ENCODE assay signal across 8 cellular contexts in genomic region chr2:185279999-185280398, GRCh38.
DNase-seq lines count a peak whose midpoint lies in the region; ATAC-seq, FAIRE-seq and TF ChIP-seq lines count a peak whose summit lies in the region.

No MANE protein-coding gene starts in this region.

- H3K27me3 ChIP-seq in DOHH2 (ENCODE audit: control insufficient read depth, low read length) = no peaks in the 10 kb centered on the region; the same call in 1 of the 2 replicates

- intact Hi-C loops in kidney (cut with DNase I) = no loop called here

- H3K79me2 ChIP-seq in DOHH2 (ENCODE audit: control insufficient read depth, low read length) = no peaks in the 10 kb centered on the region

- H3K4me1 ChIP-seq in DOHH2 (ENCODE audit: control insufficient read depth, low read length) (no peaks in the 10 kb centered on the region), kidney (ENCODE audit: control insufficient read depth in 1 of 2, insufficient read depth in 1 of 2, low read depth in 1 of 2, low read length in 2 of 2) (no peaks in the 10 kb centered on the region)

- peak; percentile 61 for TF ChIP-seq CTCF in DOHH2 (IDR thresholded peaks at IDR 0.05; ENCODE audit: low read depth, low read length, poor library complexity, severe bottlenecking)
- TF ChIP-seq CTCF in kidney (IDR thresholded peaks at IDR 0.05; ENCODE audit: borderline replicate concordance, extremely low read depth, insufficient read depth) = peak; percentile 24

- DNase-seq in kidney = no peak
- no peak for DNase-seq in activated T-cell treated with anti-CD3 and anti-CD28 coated beads, Interleukin-2, amount 50 U/mL, for 1 hour
- DNase-seq in activated CD4-positive, alpha-beta T cell treated with anti-CD3 and anti-CD28 coated beads, Interleukin-2, amount 50 U/mL, for 48 hours = no peak

- ATAC-seq in HG02798 (IDR thresholded peaks at IDR 0.05; ENCODE audit: poor library complexity, unreplicated experiment) = peak; percentile 37
- no peak for ATAC-seq in HG02870 (IDR thresholded peaks at IDR 0.05; ENCODE audit: unreplicated experiment)
- ATAC-seq in GM18873 (IDR thresholded peaks at IDR 0.05; ENCODE audit: low FRiP score, unreplicated experiment) = no peak

- peak; percentile 88 for FAIRE-seq in TTC549 (lab: Jason Lieb, UNC)
- peak; percentile 72 for FAIRE-seq in kidney (lab: Jason Lieb, UNC)

- H3K27ac ChIP-seq in DOHH2 (ENCODE audit: low read depth, low read length) = no peak overlapping the region
- no peak overlapping the region for H3K27ac ChIP-seq in kidney (ENCODE audit: low read depth in 2 of 2, low read length in 2 of 2)

- no peaks in the 10 kb centered on the region for H4K20me1 ChIP-seq in DOHH2 (ENCODE audit: control insufficient read depth, insufficient read depth, low read depth, low read length)

- no peaks in the 10 kb centered on the region for H3F3A ChIP-seq in DOHH2 (ENCODE audit: control insufficient read depth, insufficient read depth)

- H3K4me2 ChIP-seq in DOHH2 (ENCODE audit: low read length) = no peak overlapping the region

- H3K4me3 ChIP-seq in DOHH2 (ENCODE audit: low read length) = no peak overlapping the region
- H3K4me3 ChIP-seq in kidney (ENCODE audit: low read length in 2 of 2) = no peak overlapping the region

- H3K9me3 ChIP-seq in DOHH2 (ENCODE audit: control insufficient read depth, insufficient read depth, low read length) (no peaks in the 10 kb centered on the region), kidney (ENCODE audit: control insufficient read depth in 1 of 2, low read length in 2 of 2) (no peaks in the 10 kb centered on the region)

- H3K9me2 ChIP-seq in DOHH2 (replicated peaks; ENCODE audit: control insufficient read depth, low read length) = no peaks in the 10 kb centered on the region

- no peak overlapping the region for H3K9ac ChIP-seq in kidney (ENCODE audit: low read length in 2 of 2)

- no peaks in the 10 kb centered on the region for H3K36me3 ChIP-seq in DOHH2 (ENCODE audit: control insufficient read depth, low read length)
- no peaks in the 10 kb centered on the region for H3K36me3 ChIP-seq in kidney (ENCODE audit: control insufficient read depth in 1 of 2, insufficient read depth in 2 of 2, low read length in 2 of 2)
